Comparison of ENCODE assay signal across 20 cellular contexts in the genomic region with DNA sequence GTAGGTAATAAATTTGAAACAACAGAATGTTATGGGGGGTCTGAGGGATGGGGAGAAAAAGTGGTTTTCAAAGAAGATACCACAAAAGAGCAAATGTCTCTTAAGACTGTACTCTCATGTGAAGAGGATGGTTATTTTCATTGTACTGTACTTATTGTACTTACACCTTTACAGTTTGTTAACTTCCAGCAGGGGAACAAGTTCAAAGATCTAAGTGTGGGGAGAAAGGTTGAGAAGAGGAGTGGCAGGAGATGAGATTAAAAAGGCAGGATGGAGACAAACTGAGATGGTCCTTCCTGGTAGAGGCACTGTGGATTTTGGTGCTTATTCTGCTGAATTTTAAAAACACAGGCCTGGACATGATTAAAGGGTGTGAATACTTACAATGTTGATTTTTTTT. TPM values are rescaled to one million over a fixed set of nuclear protein-coding genes. Genes with fewer than 3 reads are reported as not detected.
A peak's percentile ranks its signal among the peaks of the same experiment; 100 is the strongest.
DNase-seq lines count a peak whose midpoint lies in the region; ATAC-seq, FAIRE-seq and TF ChIP-seq lines count a peak whose summit lies in the region.
"Had no signal": no experiment of that assay in that cellular context is flagged by ENCODE, and none has a peak within 500 bp of the region (broad histone marks: within the 10 kb centered on the region; RNA-seq: fewer than 3 reads in every experiment).

No MANE protein-coding gene starts in this region.

- no peak overlapping the region for H2AFZ ChIP-seq in ACC112 (ENCODE audit: low read length, unreplicated experiment)
- H2AFZ ChIP-seq in mesenchymal stem cell (ENCODE audit: low read depth, low read length), result no peak overlapping the region

- H3K4me2 ChIP-seq in mesenchymal stem cell (ENCODE audit: low read length, poor library complexity, severe bottlenecking), result no peak overlapping the region

- no peak overlapping the region for H3K18ac ChIP-seq in mesenchymal stem cell (ENCODE audit: low read depth in 1 of 2, low read length in 2 of 2)

- peak overlapping the region in 1 of 5 experiments; percentile 24 for H3K27ac Mint-ChIP-seq in brain
- H3K27ac Mint-ChIP-seq in stimulated activated naive B cell treated with anti-CD40 and anti-IgM and Interleukin-4, amounts not matched to agents 10 μg/mL and 1 μg/mL and 100 μg/mL, for 72 hours, result no peak overlapping the region

- H3K27me3 Mint-ChIP-seq in brain, result peaks cover 6% of the 10 kb centered on the region
- H3K27me3 Mint-ChIP-seq in stimulated activated naive B cell treated with anti-CD40 and anti-IgM and Interleukin-4, amounts not matched to agents 10 μg/mL and 1 μg/mL and 100 μg/mL, for 72 hours, result no peaks in the 10 kb centered on the region

- H3K27ac ChIP-seq in ACC112 (ENCODE audit: low read depth, low read length), result peak overlapping the region; percentile 48; the same call in 1 of the 2 replicates
- no peak overlapping the region for H3K27ac ChIP-seq in mesenchymal stem cell (ENCODE audit: low read length, poor library complexity, severe bottlenecking)
- no peak overlapping the region for H3K27ac ChIP-seq in testis
- H3K27ac ChIP-seq in aorta (ENCODE audit: low read depth in 1 of 2, low read length in 2 of 2), result no peak overlapping the region
- H3K27ac ChIP-seq: neutrophil, SJSA1 had no signal

- DNase-seq in GM18507 (ENCODE audit: extremely low spot score, insufficient read length, low read depth) (no peak), mesenchymal stem cell (no peak), NCI-H2029 (lab: John Stamatoyannopoulos, UW) (no peak), testis (no peak), aorta (no peak)
- DNase-seq in stimulated activated naive B cell treated with anti-CD40 and anti-IgM and Interleukin-4, amounts not matched to agents 10 μg/mL and 1 μg/mL and 100 μg/mL, for 72 hours, result no peak
- DNase-seq: activated CD4-positive, CD25-positive, alpha-beta regulatory T cell treated with anti-CD3 and anti-CD28 coated beads, Interleukin-2, amount 50 U/mL, for 72 hours; activated gamma-delta T cell; Calu3; left cardiac atrium; NCI-H526 treated with DMSO at 0.1 percent for 48 hours; stimulated activated naive CD4-positive, alpha-beta T cell treated with Interleukin-2 at 50 U/mL for 16 hours; T1000 had no signal

- H2BK15ac ChIP-seq in mesenchymal stem cell (ENCODE audit: low read depth, poor library complexity, severe bottlenecking), result no peak overlapping the region

- H2AK5ac ChIP-seq in mesenchymal stem cell (ENCODE audit: low read length, severe bottlenecking), result no peak overlapping the region

- TF ChIP-seq POLR2A in testis (IDR thresholded peaks at IDR 0.05), result no peak

- ATAC-seq in aorta (ENCODE audit: low FRiP score), result no peak
- ATAC-seq in stimulated activated naive B cell treated with anti-CD40 and anti-IgM and Interleukin-4, amounts not matched to agents 10 μg/mL and 1 μg/mL and 100 μg/mL, for 72 hours (replicated peaks), result no peak

- H2BK5ac ChIP-seq in mesenchymal stem cell (ENCODE audit: low read depth, low read length, poor library complexity, severe bottlenecking), result no peak overlapping the region

- H3K27me3 ChIP-seq in ACC112 (ENCODE audit: insufficient read depth, low read length), result no peaks in the 10 kb centered on the region
- no peaks in the 10 kb centered on the region for H3K27me3 ChIP-seq in mesenchymal stem cell (ENCODE audit: control insufficient read depth in 1 of 2, insufficient read depth in 1 of 2, low read length in 2 of 2)
- H3K27me3 ChIP-seq in testis, result no peaks in the 10 kb centered on the region
- no peaks in the 10 kb centered on the region for H3K27me3 ChIP-seq in aorta (ENCODE audit: control insufficient read depth in 1 of 2, insufficient read depth in 2 of 2, low read length in 1 of 2)
- H3K27me3 ChIP-seq: ascending aorta, neutrophil, SJSA1 had no signal

- no peak for TF ChIP-seq CTCF in brain (conservative IDR thresholded peaks at IDR 0.05)
- TF ChIP-seq CTCF in testis (IDR thresholded peaks at IDR 0.05), result no peak

- no peak overlapping the region for H3K4ac ChIP-seq in mesenchymal stem cell (ENCODE audit: low read depth in 1 of 2, low read length in 2 of 2)

- peak overlapping the region; percentile 82 for H3K9ac ChIP-seq in mesenchymal stem cell (ENCODE audit: low read length)

- H3K36me3 Mint-ChIP-seq in brain, result peaks cover 12% of the 10 kb centered on the region
- peaks cover 0 to 4% of the 10 kb centered on the region in 2 donors for H3K36me3 Mint-ChIP-seq in stimulated activated naive B cell treated with anti-CD40 and anti-IgM and Interleukin-4, amounts not matched to agents 10 μg/mL and 1 μg/mL and 100 μg/mL, for 72 hours

- H3K79me1 ChIP-seq in mesenchymal stem cell (replicated peaks; ENCODE audit: low read length, poor library complexity, severe bottlenecking), result peaks cover 5% of the 10 kb centered on the region

- H3K23ac ChIP-seq in mesenchymal stem cell (ENCODE audit: low read length in 2 of 2), result no peak overlapping the region

- H3K36me3 ChIP-seq in ACC112 (ENCODE audit: insufficient read depth, low read length), result peaks cover 15% of the 10 kb centered on the region
- H3K36me3 ChIP-seq in mesenchymal stem cell (ENCODE audit: control insufficient read depth in 1 of 2, insufficient read depth in 2 of 2, low read depth in 1 of 2, low read length in 2 of 2), result peaks cover 3 to 22% of the 10 kb centered on the region in 2 experiments
- H3K36me3 ChIP-seq in testis (ENCODE audit: low read depth, missing control alignments), result no peaks in the 10 kb centered on the region
- H3K36me3 ChIP-seq in aorta (ENCODE audit: control insufficient read depth in 1 of 2, insufficient read depth in 2 of 2, low read length in 1 of 2), result no peaks in the 10 kb centered on the region

- intact Hi-C loops in testis (cut with DNase I; ENCODE audit: low total_unique reads) (no loop called here), aorta (cut with DNase I) (no loop called here)

- H3K9me3 ChIP-seq in mesenchymal stem cell (ENCODE audit: control insufficient read depth, low read length), result no peaks in the 10 kb centered on the region
- H3K9me3 ChIP-seq in testis, result no peaks in the 10 kb centered on the region
- H3K9me3 ChIP-seq in aorta (ENCODE audit: control insufficient read depth, low read length), result no peaks in the 10 kb centered on the region
- H3K9me3 ChIP-seq: ascending aorta, neutrophil, SJSA1 had no signal

- no peak overlapping the region for H3K14ac ChIP-seq in mesenchymal stem cell (ENCODE audit: low read length in 2 of 2)

- peaks cover 81% of the 10 kb centered on the region for H3K79me2 ChIP-seq in ACC112 (ENCODE audit: control insufficient read depth, insufficient read depth, low read length, unreplicated experiment)

- H2BK12ac ChIP-seq in mesenchymal stem cell (ENCODE audit: low read length in 2 of 2), result no peak overlapping the region

- no peaks in the 10 kb centered on the region for H3K9me3 Mint-ChIP-seq in brain
- H3K9me3 Mint-ChIP-seq in stimulated activated naive B cell treated with anti-CD40 and anti-IgM and Interleukin-4, amounts not matched to agents 10 μg/mL and 1 μg/mL and 100 μg/mL, for 72 hours, result no peaks in the 10 kb centered on the region

- H3K4me3 Mint-ChIP-seq in brain, result peak overlapping the region in 4 of 5 experiments; percentile 4 to 60 (median 8)
- H3K4me3 Mint-ChIP-seq in stimulated activated naive B cell treated with anti-CD40 and anti-IgM and Interleukin-4, amounts not matched to agents 10 μg/mL and 1 μg/mL and 100 μg/mL, for 72 hours, result no peak overlapping the region

- no peak overlapping the region for H4K91ac ChIP-seq in mesenchymal stem cell (ENCODE audit: low read length)

- peaks cover 44% of the 10 kb centered on the region for H3K4me1 ChIP-seq in ACC112 (ENCODE audit: control insufficient read depth, insufficient read depth, low read length, unreplicated experiment)
- H3K4me1 ChIP-seq in mesenchymal stem cell (ENCODE audit: control insufficient read depth, insufficient read depth, low read depth, low read length), result no peaks in the 10 kb centered on the region
- peaks cover 6% of the 10 kb centered on the region for H3K4me1 ChIP-seq in testis
- H3K4me1 ChIP-seq in aorta (ENCODE audit: control insufficient read depth in 1 of 2, insufficient read depth in 2 of 2, low read length in 2 of 2), result peaks cover 0 to 2% of the 10 kb centered on the region in 2 donors

- H4K8ac ChIP-seq in mesenchymal stem cell (ENCODE audit: low read length), result no peak overlapping the region

- no peak overlapping the region for H2BK120ac ChIP-seq in mesenchymal stem cell (ENCODE audit: low read depth, low read length)

- H3K4me3 ChIP-seq in ACC112 (ENCODE audit: low read depth, low read length) (peak overlapping the region; percentile 58), mesenchymal stem cell (ENCODE audit: insufficient read depth in 1 of 2, low read depth in 1 of 2, low read length in 2 of 2) (peak overlapping the region in 1 of 2 experiments; percentile 61), testis (no peak overlapping the region), aorta (ENCODE audit: low read length in 2 of 2) (no peak overlapping the region)
- H3K4me3 ChIP-seq: K562, SJSA1 had no signal

- FAIRE-seq in GM18507 (lab: Jason Lieb, UNC), result peak; percentile 29
- FAIRE-seq: urothelium cell line had no signal

- peaks cover 67% of the 10 kb centered on the region for H3K4me1 Mint-ChIP-seq in brain
- H3K4me1 Mint-ChIP-seq in stimulated activated naive B cell treated with anti-CD40 and anti-IgM and Interleukin-4, amounts not matched to agents 10 μg/mL and 1 μg/mL and 100 μg/mL, for 72 hours, result peaks cover 10 to 22% of the 10 kb centered on the region in 2 donors

RNA-seq across cellular contexts. Expression of gene ZCWPW2, which starts 5.4 kb away (rescaled TPM):
- polyA plus RNA-seq in brain (ENCODE audit: insufficient read depth, low read depth, low replicate concordance) (0.20 TPM), testis (ENCODE audit: insufficient read depth, low read depth, low replicate concordance) (9.5 TPM), aorta (1 to 10 TPM; 1.1 to 1.2 TPM)
- 0.80 TPM for polyA plus RNA-seq in mesenchymal stem cell (2013, experiment 1 of 2)
- polyA plus RNA-seq in mesenchymal stem cell (2013, experiment 2 of 2), result 0.53 TPM
- total RNA-seq in testis (1 to 10 TPM; 2.5 to 5.2 TPM), aorta (1 to 10 TPM; 1.1 to 1.6 TPM)
- total RNA-seq: ascending aorta, Calu3 had no signal

RNA-seq across cellular contexts. Expression of gene AZI2, which starts 5.5 kb away (rescaled TPM):
- 11.0 TPM for polyA plus RNA-seq in brain (ENCODE audit: insufficient read depth, low read depth, low replicate concordance)
- 55.9 TPM for polyA plus RNA-seq in mesenchymal stem cell (2013, experiment 1 of 2)
- polyA plus RNA-seq in mesenchymal stem cell (2013, experiment 2 of 2), result 56.4 TPM
- 10 to 100 TPM; 46.6 to 53.8 TPM for total RNA-seq in testis
- polyA plus RNA-seq in testis (ENCODE audit: insufficient read depth, low read depth, low replicate concordance), result 56.9 TPM
- total RNA-seq in aorta, result 10 to 100 TPM; 73.1 to 85.2 TPM
- 10 to 100 TPM; 41.4 to 60.1 TPM for polyA plus RNA-seq in aorta

Comparison
In these comparisons a context has a peak if more than half of its experiments do, and no peak if none do; other contexts are left out.
1. H3K4me3 Mint-ChIP-seq: peak in brain (4 of 5); none in stimulated activated naive B cell treated with anti-CD40 and anti-IgM and Interleukin-4, amounts not matched to agents 10 μg/mL and 1 μg/mL and 100 μg/mL, for 72 hours (0 of 2).